8 cellular contexts compared by ENCODE assay signal in the genomic region with DNA sequence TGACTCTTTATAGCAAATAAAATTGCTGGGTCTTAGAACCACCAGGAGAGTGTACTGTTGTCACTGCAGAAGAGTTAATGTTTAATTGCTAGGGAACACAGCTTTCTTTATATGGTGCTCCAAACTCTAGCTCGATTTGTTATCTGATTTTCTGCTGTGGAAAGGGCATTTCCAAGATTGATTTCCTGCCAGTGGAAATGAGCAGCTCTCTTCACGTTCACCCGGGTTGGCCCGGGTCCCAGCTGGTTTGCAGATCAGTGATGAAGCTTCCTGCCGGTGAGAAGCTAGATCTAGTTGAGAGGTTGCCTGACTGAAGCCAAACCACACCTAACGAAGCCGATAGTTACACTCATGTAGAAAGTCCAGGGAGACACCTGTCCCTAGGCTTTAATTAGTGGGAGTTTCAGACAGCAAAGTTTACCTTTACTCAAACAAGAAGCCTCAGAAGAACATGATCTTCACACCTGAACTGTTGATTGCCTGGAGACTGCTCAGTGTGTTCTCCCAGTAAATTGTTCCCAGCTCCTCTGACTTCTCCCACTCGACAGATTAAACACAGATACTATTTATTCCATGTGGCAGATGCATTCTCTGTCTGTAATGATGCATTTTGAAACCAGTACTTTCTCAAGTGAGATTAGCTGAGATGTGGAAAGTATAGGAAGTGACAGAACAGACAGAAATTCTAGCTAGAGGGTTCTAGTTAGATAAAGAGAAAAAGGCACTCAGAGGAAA. TPM values are rescaled to one million over a fixed set of nuclear protein-coding genes. Genes with fewer than 3 reads are reported as not detected.
DNase-seq lines count a peak whose midpoint lies in the region; ATAC-seq and TF ChIP-seq lines count a peak whose summit lies in the region.

No MANE protein-coding gene starts in this region.

- no peak for TF ChIP-seq EP300 in sigmoid colon (IDR thresholded peaks at IDR 0.05)

- intact Hi-C loops in sigmoid colon (cut with DNase I), result no loop called here

- peak; percentile 60 for DNase-seq in stimulated activated CD4-positive, alpha-beta T cell treated with anti-CD3 and anti-CD28 coated beads, Interleukin-1b, Interleukin-23, amount 100 ng/mL, for 48 hours
- no peak for DNase-seq in stimulated activated CD4-positive, alpha-beta T cell treated with anti-CD3 and anti-CD28 coated beads, Interleukin-12 subunit alpha, Interleukin-12 subunit beta, amount 100 ng/mL, for 4 hours
- peak; percentile 36 for DNase-seq in NCI-H146 treated with DMSO at 0.1 percent for 48 hours (lab: John Stamatoyannopoulos, UW; ENCODE audit: unreplicated experiment)
- peak; percentile 76 for DNase-seq in activated CD8-positive, alpha-beta memory T cell treated with anti-CD3 and anti-CD28 coated beads, Interleukin-2, amount 10 ng/mL, durations not matched to agents 7 days and 5 days
- peak; percentile 42 for DNase-seq in fibroblast of mammary gland (ENCODE audit: low read depth)
- DNase-seq in sigmoid colon, result no peak
- no peak for DNase-seq in NCI-H187 (lab: John Stamatoyannopoulos, UW)

- H3K4me1 ChIP-seq in sigmoid colon, result peaks cover 0 to 29% (median 23%) of the 10 kb centered on the region in 4 donors

- H3K27me3 Mint-ChIP-seq in activated CD8-positive, alpha-beta memory T cell treated with anti-CD3 and anti-CD28 coated beads, Interleukin-2, amount 10 ng/mL, durations not matched to agents 7 days and 5 days, result no peaks in the 10 kb centered on the region

- peak overlapping the region; percentile 94 for H3K27ac Mint-ChIP-seq in activated CD8-positive, alpha-beta memory T cell treated with anti-CD3 and anti-CD28 coated beads, Interleukin-2, amount 10 ng/mL, durations not matched to agents 7 days and 5 days

- ATAC-seq in HG02840 (IDR thresholded peaks at IDR 0.05; ENCODE audit: low FRiP score, unreplicated experiment), result peak; percentile 61
- ATAC-seq in activated CD8-positive, alpha-beta memory T cell treated with anti-CD3 and anti-CD28 coated beads, Interleukin-2, amount 10 ng/mL, durations not matched to agents 7 days and 5 days, result peak; percentile 65

- TF ChIP-seq POLR2A in sigmoid colon (IDR thresholded peaks at IDR 0.05), result no peak

- peaks cover 19% of the 10 kb centered on the region for H3K36me3 Mint-ChIP-seq in activated CD8-positive, alpha-beta memory T cell treated with anti-CD3 and anti-CD28 coated beads, Interleukin-2, amount 10 ng/mL, durations not matched to agents 7 days and 5 days

- 2 to 11% methylated on average over 8 of the region's 8 CpGs for WGBS in sigmoid colon, 2 donors

- peaks cover 2% of the 10 kb centered on the region for H3K9me3 Mint-ChIP-seq in activated CD8-positive, alpha-beta memory T cell treated with anti-CD3 and anti-CD28 coated beads, Interleukin-2, amount 10 ng/mL, durations not matched to agents 7 days and 5 days (ENCODE audit: low read depth)

- CTCF ChIA-PET in activated CD8-positive, alpha-beta memory T cell treated with anti-CD3 and anti-CD28 coated beads, Interleukin-2, amount 10 ng/mL, durations not matched to agents 7 days and 5 days (lab: Charles Lee), result interaction anchor here (0.6 to 4.8 kb wide), 20 partner anchors 8 to 276 kb away, joined by 3 to 51 read pairs (median 4); partner anchors contain the start of genes MCM3 and PAQR8

- H3K4me1 Mint-ChIP-seq in activated CD8-positive, alpha-beta memory T cell treated with anti-CD3 and anti-CD28 coated beads, Interleukin-2, amount 10 ng/mL, durations not matched to agents 7 days and 5 days, result peaks cover 67% of the 10 kb centered on the region

- peak overlapping the region; percentile 60 for H3K4me3 Mint-ChIP-seq in activated CD8-positive, alpha-beta memory T cell treated with anti-CD3 and anti-CD28 coated beads, Interleukin-2, amount 10 ng/mL, durations not matched to agents 7 days and 5 days

- H3K9me3 ChIP-seq in sigmoid colon, result no peaks in the 10 kb centered on the region

- H3K4me3 ChIP-seq in fibroblast of mammary gland (ENCODE audit: control insufficient read depth, low read depth, low read length) (no peak overlapping the region), sigmoid colon (no peak overlapping the region)

- H3K27ac ChIP-seq in sigmoid colon, result peak overlapping the region; percentile 38 to 69 (median 60)

- no peaks in the 10 kb centered on the region for H3K36me3 ChIP-seq in sigmoid colon

- TF ChIP-seq CTCF in fibroblast of mammary gland (conservative IDR thresholded peaks at IDR 0.05; ENCODE audit: control insufficient read depth, insufficient read depth, low read depth, low read length) (no peak), sigmoid colon (IDR thresholded peaks at IDR 0.05) (peak in 1 of 4 experiments; percentile 6)

- H3K27me3 ChIP-seq in sigmoid colon, result no peaks in the 10 kb centered on the region

RNA-seq across cellular contexts. Expression of gene PAQR8, which starts 27.8 kb away (rescaled TPM):
- 10 to 100 TPM; 12.1 to 12.5 TPM for total RNA-seq in activated CD8-positive, alpha-beta memory T cell treated with anti-CD3 and anti-CD28 coated beads, Interleukin-2, amount 10 ng/mL, durations not matched to agents 7 days and 5 days
- 10 to 100 TPM; 12.2 to 17.4 (median 13.8) TPM for total RNA-seq in sigmoid colon
- 10 to 100 TPM; 15.6 to 49.2 (median 16.4) TPM for polyA plus RNA-seq in sigmoid colon

RNA-seq across cellular contexts. Expression of gene EFHC1, which starts 30.3 kb away (rescaled TPM):
- total RNA-seq in activated CD8-positive, alpha-beta memory T cell treated with anti-CD3 and anti-CD28 coated beads, Interleukin-2, amount 10 ng/mL, durations not matched to agents 7 days and 5 days, result 1 to 10 TPM; 1.7 to 2.1 TPM
- 10 to 100 TPM; 15.9 to 38.5 (median 19.1) TPM for total RNA-seq in sigmoid colon
- polyA plus RNA-seq in sigmoid colon, result 1 to 10 TPM; 1.8 to 6.9 (median 2.4) TPM

Comparison
In these comparisons a context has a peak if more than half of its experiments do, and no peak if none do; other contexts are left out.
1. DNase-seq: peak in stimulated activated CD4-positive, alpha-beta T cell treated with anti-CD3 and anti-CD28 coated beads, Interleukin-1b, Interleukin-23, amount 100 ng/mL, for 48 hours (single experiment), NCI-H146 treated with DMSO at 0.1 percent for 48 hours (single experiment), activated CD8-positive, alpha-beta memory T cell treated with anti-CD3 and anti-CD28 coated beads, Interleukin-2, amount 10 ng/mL, durations not matched to agents 7 days and 5 days (single experiment) and fibroblast of mammary gland (single experiment); none in stimulated activated CD4-positive, alpha-beta T cell treated with anti-CD3 and anti-CD28 coated beads, Interleukin-12 subunit alpha, Interleukin-12 subunit beta, amount 100 ng/mL, for 4 hours (single experiment), sigmoid colon (single experiment) and NCI-H187 (0 of 2).
2. RNA of gene EFHC1, which starts 30.3 kb away (total RNA-seq): 15.9 to 38.5 TPM in sigmoid colon; 1.7 to 2.1 TPM in activated CD8-positive, alpha-beta memory T cell treated with anti-CD3 and anti-CD28 coated beads, Interleukin-2, amount 10 ng/mL, durations not matched to agents 7 days and 5 days; every median in the first group is over 4 times any median in the second.